In genomic region chr13:109547942-109548860, GRCh38 we compare ENCODE assay signal across 14 cellular contexts.
DNase-seq lines count a peak whose midpoint lies in the region; ATAC-seq and TF ChIP-seq lines count a peak whose summit lies in the region.
"Had no signal": no experiment of that assay in that cellular context is flagged by ENCODE, and none has a peak within 500 bp of the region (broad histone marks: within the 10 kb centered on the region; RNA-seq: fewer than 3 reads in every experiment).

No MANE protein-coding gene starts in this region.

- no peak overlapping the region for H3K4me3 ChIP-seq in DND-41 (ENCODE audit: low read depth in 1 of 2, low read length in 2 of 2)
- no peak overlapping the region for H3K4me3 ChIP-seq in KMS-11 (IDR thresholded peaks at IDR 0.05; ENCODE audit: insufficient read depth, low read depth, low read length)
- H3K4me3 ChIP-seq in HAP-1 = no peak overlapping the region

- H3K4me1 Mint-ChIP-seq in activated T-cell treated with anti-CD3 and anti-CD28 coated beads, Interleukin-2, amount 50 U/mL, for 72 hours (ENCODE audit: low read depth) = no peaks in the 10 kb centered on the region

- H3K27ac ChIP-seq in DND-41 (ENCODE audit: low read length) (peak overlapping the region; percentile 69), KMS-11 (peak overlapping the region; percentile 47)

- no peak overlapping the region for H3K27ac Mint-ChIP-seq in activated T-cell treated with anti-CD3 and anti-CD28 coated beads, Interleukin-2, amount 50 U/mL, for 72 hours
- H3K27ac Mint-ChIP-seq: activated CD8-positive, alpha-beta T cell treated with anti-CD3 and anti-CD28 coated beads, Interleukin-2, amount 10 ng/mL, durations not matched to agents 7 days and 5 days; effector memory CD8-positive, alpha-beta T cell; T-helper 2 cell treated with Interferon-gamma antibody and Interleukin-4, amounts not matched to agents 5 μg/mL and 100 μg/mL, for 36 hours had no signal

- in situ Hi-C loops in HAP-1 (cut with MboI; ENCODE audit: low sequenced_read_pairs) = no loop called here

- no peak for TF ChIP-seq CTCF in DND-41 (IDR thresholded peaks at IDR 0.05; ENCODE audit: borderline replicate concordance, extremely low read depth, low read length, poor library complexity, severe bottlenecking)
- no peak for TF ChIP-seq CTCF in KMS-11 (conservative IDR thresholded peaks at IDR 0.05; ENCODE audit: low read depth, low read length)

- H4K20me1 ChIP-seq in DND-41 (ENCODE audit: insufficient read depth, low read length) = peaks cover 10% of the 10 kb centered on the region; the same call in 1 of the 2 replicates
- no peaks in the 10 kb centered on the region for H4K20me1 ChIP-seq in KMS-11 (ENCODE audit: insufficient read depth)

- H3K27me3 ChIP-seq in DND-41 (ENCODE audit: insufficient read depth, low read length, poor library complexity) (no peaks in the 10 kb centered on the region), KMS-11 (ENCODE audit: insufficient read depth, low read depth) (no peaks in the 10 kb centered on the region), HAP-1 (ENCODE audit: low read depth) (no peaks in the 10 kb centered on the region)

- H2AFZ ChIP-seq in DND-41 (ENCODE audit: low read depth, low read length) = no peak overlapping the region
- 0 out of 2 replicates have a peak overlapping the region, but pooled peaks have one; percentile 16 for H2AFZ ChIP-seq in KMS-11 (ENCODE audit: low read depth)

- H3K4me2 ChIP-seq in DND-41 (ENCODE audit: insufficient read depth, low read length) (peak overlapping the region; percentile 47), KMS-11 (peak overlapping the region; percentile 60)

- no peaks in the 10 kb centered on the region for H3K27me3 Mint-ChIP-seq in activated T-cell treated with anti-CD3 and anti-CD28 coated beads, Interleukin-2, amount 50 U/mL, for 72 hours (ENCODE audit: low read depth)

- H3K36me3 ChIP-seq in DND-41 (ENCODE audit: insufficient read depth, low read length) = 0 out of 2 replicates have a peak, but pooled peaks cover 3% of the 10 kb centered on the region
- no peaks in the 10 kb centered on the region for H3K36me3 ChIP-seq in KMS-11 (ENCODE audit: insufficient read depth)
- H3K36me3 ChIP-seq in HAP-1 (replicated peaks) = no peaks in the 10 kb centered on the region

- H3K9ac ChIP-seq in DND-41 (ENCODE audit: low read depth, low read length) (no peak overlapping the region), KMS-11 (peak overlapping the region; percentile 30; the same call in 1 of the 2 replicates)

- no peak overlapping the region for H3K4me3 Mint-ChIP-seq in activated T-cell treated with anti-CD3 and anti-CD28 coated beads, Interleukin-2, amount 50 U/mL, for 72 hours
- H3K4me3 Mint-ChIP-seq: activated CD8-positive, alpha-beta T cell treated with anti-CD3 and anti-CD28 coated beads, Interleukin-2, amount 10 ng/mL, durations not matched to agents 7 days and 5 days; effector memory CD8-positive, alpha-beta T cell; T-helper 2 cell treated with Interferon-gamma antibody and Interleukin-4, amounts not matched to agents 5 μg/mL and 100 μg/mL, for 36 hours had no signal

- H3K9me3 ChIP-seq in DND-41 (ENCODE audit: insufficient read depth, low read length, severe bottlenecking) (no peaks in the 10 kb centered on the region), HAP-1 (no peaks in the 10 kb centered on the region)

- peaks cover 52% of the 10 kb centered on the region for H3K4me1 ChIP-seq in DND-41 (ENCODE audit: insufficient read depth, low read length)
- H3K4me1 ChIP-seq in KMS-11 (ENCODE audit: low read depth, poor library complexity, severe bottlenecking) = peaks cover 23% of the 10 kb centered on the region
- H3K4me1 ChIP-seq in HAP-1 = no peaks in the 10 kb centered on the region

- peak; percentile 49 for DNase-seq in DND-41
- no peak for DNase-seq in A172 (ENCODE audit: low spot score)
- DNase-seq in HAP-1 (ENCODE audit: low spot score in 2 of 2) = no peak
- no peak for DNase-seq in activated T-cell treated with anti-CD3 and anti-CD28 coated beads, Interleukin-2, amount 50 U/mL, for 72 hours
- DNase-seq: activated CD8-positive, alpha-beta T cell treated with anti-CD3 and anti-CD28 coated beads, Interleukin-2, amount 10 ng/mL, durations not matched to agents 7 days and 5 days; activated naive CD4-positive, alpha-beta T cell treated with Interleukin-2 at 50 U/mL for 16 hours; effector memory CD8-positive, alpha-beta T cell; NCI-H2107; stimulated activated naive CD4-positive, alpha-beta T cell had no signal

- H3K79me2 ChIP-seq in DND-41 (ENCODE audit: insufficient read depth, low read length) (peaks cover 56% of the 10 kb centered on the region), KMS-11 (ENCODE audit: insufficient read depth, low read depth) (no peaks in the 10 kb centered on the region)

- no peaks in the 10 kb centered on the region for H3K36me3 Mint-ChIP-seq in activated T-cell treated with anti-CD3 and anti-CD28 coated beads, Interleukin-2, amount 50 U/mL, for 72 hours (ENCODE audit: insufficient read depth in 2 of 2)

- ATAC-seq in DND-41 (ENCODE audit: insufficient read depth, low read depth) (peak; percentile 90), GM19397 (IDR thresholded peaks at IDR 0.05; ENCODE audit: unreplicated experiment) (peak; percentile 80), HG02870 (IDR thresholded peaks at IDR 0.05; ENCODE audit: unreplicated experiment) (peak; percentile 59), HG02840 (IDR thresholded peaks at IDR 0.05; ENCODE audit: low FRiP score, unreplicated experiment) (no peak)
- no peak for ATAC-seq in activated T-cell treated with anti-CD3 and anti-CD28 coated beads, Interleukin-2, amount 50 U/mL, for 72 hours (replicated peaks in 1 of 2)
- ATAC-seq: activated CD8-positive, alpha-beta T cell treated with anti-CD3 and anti-CD28 coated beads, Interleukin-2, amount 10 ng/mL, durations not matched to agents 7 days and 5 days; effector memory CD8-positive, alpha-beta T cell had no signal

- no peaks in the 10 kb centered on the region for H3K9me3 Mint-ChIP-seq in activated T-cell treated with anti-CD3 and anti-CD28 coated beads, Interleukin-2, amount 50 U/mL, for 72 hours
- H3K9me3 Mint-ChIP-seq: T-helper 2 cell treated with Interferon-gamma antibody and Interleukin-4, amounts not matched to agents 5 μg/mL and 100 μg/mL, for 36 hours had no signal

Comparison
In these comparisons a context has a peak if more than half of its experiments do, and no peak if none do; other contexts are left out.
1. ATAC-seq: peak in DND-41 (single experiment), GM19397 (single experiment) and HG02870 (single experiment); none in HG02840 (single experiment) and activated T-cell treated with anti-CD3 and anti-CD28 coated beads, Interleukin-2, amount 50 U/mL, for 72 hours (0 of 2).